In the genomic region with DNA sequence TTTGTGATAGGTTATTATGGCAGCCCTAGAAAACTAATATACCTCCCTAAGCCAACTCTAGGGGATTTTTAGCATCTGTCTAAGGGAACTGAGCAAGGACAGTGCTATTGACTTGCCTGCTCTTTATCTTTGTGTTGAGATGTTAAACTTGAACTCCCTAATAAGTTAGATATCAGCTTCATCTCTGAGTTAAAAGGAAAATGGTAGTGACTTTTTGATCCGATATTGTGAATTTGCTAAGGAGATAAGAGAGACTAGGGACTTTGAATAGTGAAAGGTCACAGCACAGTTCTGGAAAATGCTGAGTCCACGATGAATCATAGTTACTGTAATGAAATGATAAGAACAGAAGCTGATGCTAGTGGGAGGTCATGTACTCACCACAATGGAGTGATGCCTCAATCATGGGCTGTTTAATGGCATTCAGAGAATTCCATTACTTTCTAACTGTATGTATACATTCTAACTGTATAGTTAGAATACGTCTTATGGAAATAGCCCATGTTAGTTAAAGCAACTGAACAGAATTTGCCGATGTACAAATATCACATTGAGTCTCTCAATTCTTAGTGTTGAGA, we compare ENCODE assay signal across 1 cellular context.
A peak's percentile ranks its signal among the peaks of the same experiment; 100 is the strongest.
TF ChIP-seq lines count a peak whose summit lies in the region.

No MANE protein-coding gene starts in this region.

TF ChIP-seq in K562, 482 proteins besides CTCF, POLR2A, EP300 and RAD21 (continued from another document and continues in another):
- TF ChIP-seq, protein P1, sequence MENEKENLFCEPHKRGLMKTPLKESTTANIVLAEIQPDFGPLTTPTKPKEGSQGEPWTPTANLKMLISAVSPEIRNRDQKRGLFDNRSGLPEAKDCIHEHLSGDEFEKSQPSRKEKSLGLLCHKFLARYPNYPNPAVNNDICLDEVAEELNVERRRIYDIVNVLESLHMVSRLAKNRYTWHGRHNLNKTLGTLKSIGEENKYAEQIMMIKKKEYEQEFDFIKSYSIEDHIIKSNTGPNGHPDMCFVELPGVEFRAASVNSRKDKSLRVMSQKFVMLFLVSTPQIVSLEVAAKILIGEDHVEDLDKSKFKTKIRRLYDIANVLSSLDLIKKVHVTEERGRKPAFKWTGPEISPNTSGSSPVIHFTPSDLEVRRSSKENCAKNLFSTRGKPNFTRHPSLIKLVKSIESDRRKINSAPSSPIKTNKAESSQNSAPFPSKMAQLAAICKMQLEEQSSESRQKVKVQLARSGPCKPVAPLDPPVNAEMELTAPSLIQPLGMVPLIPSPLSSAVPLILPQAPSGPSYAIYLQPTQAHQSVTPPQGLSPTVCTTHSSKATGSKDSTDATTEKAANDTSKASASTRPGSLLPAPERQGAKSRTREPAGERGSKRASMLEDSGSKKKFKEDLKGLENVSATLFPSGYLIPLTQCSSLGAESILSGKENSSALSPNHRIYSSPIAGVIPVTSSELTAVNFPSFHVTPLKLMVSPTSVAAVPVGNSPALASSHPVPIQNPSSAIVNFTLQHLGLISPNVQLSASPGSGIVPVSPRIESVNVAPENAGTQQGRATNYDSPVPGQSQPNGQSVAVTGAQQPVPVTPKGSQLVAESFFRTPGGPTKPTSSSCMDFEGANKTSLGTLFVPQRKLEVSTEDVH (IDR thresholded peaks at IDR 0.05; ENCODE audit: low read depth, partially characterized antibody): no peak
- peak; percentile 95 for TF ChIP-seq MAFG (tag; conservative IDR thresholded peaks at IDR 0.05)
- no peak for TF ChIP-seq CHD4 (IDR thresholded peaks at IDR 0.05; ENCODE audit: insufficient read depth, insufficient replicate concordance, low read depth, low read length, poor library complexity, severe bottlenecking)
- TF ChIP-seq MEIS2 (IDR thresholded peaks at IDR 0.05; ENCODE audit: partially characterized antibody): peak; percentile 89
- TF ChIP-seq HIVEP1 (CRISPR knock-in tag; IDR thresholded peaks at IDR 0.05): no peak
- peak; percentile 100 for TF ChIP-seq ARID1B (IDR thresholded peaks at IDR 0.05)
- TF ChIP-seq GATAD2A (IDR thresholded peaks at IDR 0.05): peak; percentile 94
- TF ChIP-seq, protein P2, sequence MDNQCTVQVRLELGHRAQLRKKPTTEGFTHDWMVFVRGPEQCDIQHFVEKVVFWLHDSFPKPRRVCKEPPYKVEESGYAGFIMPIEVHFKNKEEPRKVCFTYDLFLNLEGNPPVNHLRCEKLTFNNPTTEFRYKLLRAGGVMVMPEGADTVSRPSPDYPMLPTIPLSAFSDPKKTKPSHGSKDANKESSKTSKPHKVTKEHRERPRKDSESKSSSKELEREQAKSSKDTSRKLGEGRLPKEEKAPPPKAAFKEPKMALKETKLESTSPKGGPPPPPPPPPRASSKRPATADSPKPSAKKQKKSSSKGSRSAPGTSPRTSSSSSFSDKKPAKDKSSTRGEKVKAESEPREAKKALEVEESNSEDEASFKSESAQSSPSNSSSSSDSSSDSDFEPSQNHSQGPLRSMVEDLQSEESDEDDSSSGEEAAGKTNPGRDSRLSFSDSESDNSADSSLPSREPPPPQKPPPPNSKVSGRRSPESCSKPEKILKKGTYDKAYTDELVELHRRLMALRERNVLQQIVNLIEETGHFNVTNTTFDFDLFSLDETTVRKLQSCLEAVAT (IDR thresholded peaks at IDR 0.05): peak in 1 of 2 experiments; percentile 54; a peak in 1 of 4 replicates
- peak; percentile 21 for TF ChIP-seq TAF1 (IDR thresholded peaks at IDR 0.05; ENCODE audit: control insufficient read depth, extremely low read depth, insufficient read depth, low read length, severe bottlenecking)
- peak; percentile 97 for TF ChIP-seq NFATC3 (IDR thresholded peaks at IDR 0.05)
- TF ChIP-seq ZNF146 (CRISPR knock-in tag; IDR thresholded peaks at IDR 0.05; ENCODE audit: unreplicated experiment): no peak
- TF ChIP-seq NBN (IDR thresholded peaks at IDR 0.05; ENCODE audit: low read depth): peak; percentile 96
- no peak for TF ChIP-seq GABPB1 (CRISPR knock-in tag; IDR thresholded peaks at IDR 0.05)
- peak; percentile 87 for TF ChIP-seq MBD2 (IDR thresholded peaks at IDR 0.05; ENCODE audit: borderline replicate concordance, low read depth)
- no peak for TF ChIP-seq ZNF12 (CRISPR knock-in tag; IDR thresholded peaks at IDR 0.05)
- TF ChIP-seq ZNF253 (CRISPR knock-in tag; conservative IDR thresholded peaks at IDR 0.05): no peak
- peak; percentile 94 for TF ChIP-seq ZNF197 (CRISPR knock-in tag; IDR thresholded peaks at IDR 0.05; ENCODE audit: low read depth)
- TF ChIP-seq SRSF3 (IDR thresholded peaks at IDR 0.05; ENCODE audit: insufficient read depth, low read length): no peak
- no peak for TF ChIP-seq TFAM (CRISPR knock-in tag; conservative IDR thresholded peaks at IDR 0.05)
- TF ChIP-seq HMGN3 (IDR thresholded peaks at IDR 0.05; ENCODE audit: borderline replicate concordance, extremely low read depth, insufficient read length, low read depth, low read length): peak; percentile 91
- peak; percentile 92 for TF ChIP-seq MAFF (IDR thresholded peaks at IDR 0.05; ENCODE audit: low read length)
- TF ChIP-seq ZNF316 (IDR thresholded peaks at IDR 0.05): peak; percentile 98
- peak; percentile 100 for TF ChIP-seq SMARCE1 (IDR thresholded peaks at IDR 0.05)
- peak; percentile 98 for TF ChIP-seq LEF1 (IDR thresholded peaks at IDR 0.05)
- TF ChIP-seq KHSRP (IDR thresholded peaks at IDR 0.05): peak; percentile 86
- TF ChIP-seq, protein P3, sequence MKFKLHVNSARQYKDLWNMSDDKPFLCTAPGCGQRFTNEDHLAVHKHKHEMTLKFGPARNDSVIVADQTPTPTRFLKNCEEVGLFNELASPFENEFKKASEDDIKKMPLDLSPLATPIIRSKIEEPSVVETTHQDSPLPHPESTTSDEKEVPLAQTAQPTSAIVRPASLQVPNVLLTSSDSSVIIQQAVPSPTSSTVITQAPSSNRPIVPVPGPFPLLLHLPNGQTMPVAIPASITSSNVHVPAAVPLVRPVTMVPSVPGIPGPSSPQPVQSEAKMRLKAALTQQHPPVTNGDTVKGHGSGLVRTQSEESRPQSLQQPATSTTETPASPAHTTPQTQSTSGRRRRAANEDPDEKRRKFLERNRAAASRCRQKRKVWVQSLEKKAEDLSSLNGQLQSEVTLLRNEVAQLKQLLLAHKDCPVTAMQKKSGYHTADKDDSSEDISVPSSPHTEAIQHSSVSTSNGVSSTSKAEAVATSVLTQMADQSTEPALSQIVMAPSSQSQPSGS (CRISPR knock-in tag; IDR thresholded peaks at IDR 0.05): no peak
- peak; percentile 95 for TF ChIP-seq TCF3 (CRISPR knock-in tag; IDR thresholded peaks at IDR 0.05)
- no peak for TF ChIP-seq COPS2 (conservative IDR thresholded peaks at IDR 0.05)
- TF ChIP-seq, protein P4, sequence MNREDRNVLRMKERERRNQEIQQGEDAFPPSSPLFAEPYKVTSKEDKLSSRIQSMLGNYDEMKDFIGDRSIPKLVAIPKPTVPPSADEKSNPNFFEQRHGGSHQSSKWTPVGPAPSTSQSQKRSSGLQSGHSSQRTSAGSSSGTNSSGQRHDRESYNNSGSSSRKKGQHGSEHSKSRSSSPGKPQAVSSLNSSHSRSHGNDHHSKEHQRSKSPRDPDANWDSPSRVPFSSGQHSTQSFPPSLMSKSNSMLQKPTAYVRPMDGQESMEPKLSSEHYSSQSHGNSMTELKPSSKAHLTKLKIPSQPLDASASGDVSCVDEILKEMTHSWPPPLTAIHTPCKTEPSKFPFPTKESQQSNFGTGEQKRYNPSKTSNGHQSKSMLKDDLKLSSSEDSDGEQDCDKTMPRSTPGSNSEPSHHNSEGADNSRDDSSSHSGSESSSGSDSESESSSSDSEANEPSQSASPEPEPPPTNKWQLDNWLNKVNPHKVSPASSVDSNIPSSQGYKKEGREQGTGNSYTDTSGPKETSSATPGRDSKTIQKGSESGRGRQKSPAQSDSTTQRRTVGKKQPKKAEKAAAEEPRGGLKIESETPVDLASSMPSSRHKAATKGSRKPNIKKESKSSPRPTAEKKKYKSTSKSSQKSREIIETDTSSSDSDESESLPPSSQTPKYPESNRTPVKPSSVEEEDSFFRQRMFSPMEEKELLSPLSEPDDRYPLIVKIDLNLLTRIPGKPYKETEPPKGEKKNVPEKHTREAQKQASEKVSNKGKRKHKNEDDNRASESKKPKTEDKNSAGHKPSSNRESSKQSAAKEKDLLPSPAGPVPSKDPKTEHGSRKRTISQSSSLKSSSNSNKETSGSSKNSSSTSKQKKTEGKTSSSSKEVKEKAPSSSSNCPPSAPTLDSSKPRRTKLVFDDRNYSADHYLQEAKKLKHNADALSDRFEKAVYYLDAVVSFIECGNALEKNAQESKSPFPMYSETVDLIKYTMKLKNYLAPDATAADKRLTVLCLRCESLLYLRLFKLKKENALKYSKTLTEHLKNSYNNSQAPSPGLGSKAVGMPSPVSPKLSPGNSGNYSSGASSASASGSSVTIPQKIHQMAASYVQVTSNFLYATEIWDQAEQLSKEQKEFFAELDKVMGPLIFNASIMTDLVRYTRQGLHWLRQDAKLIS (CRISPR knock-in tag; IDR thresholded peaks at IDR 0.05): no peak
- no peak for TF ChIP-seq ETS2 (tag; IDR thresholded peaks at IDR 0.05; ENCODE audit: borderline replicate concordance, poor library complexity, severe bottlenecking)
- 0 out of 2 replicates have a peak, but pooled peaks have one; percentile 29 for TF ChIP-seq MYC (IDR thresholded peaks at IDR 0.05; ENCODE audit: low read depth, low read length)
- no peak for TF ChIP-seq MYC (CRISPR knock-in tag; IDR thresholded peaks at IDR 0.05; ENCODE audit: borderline replicate concordance, low read depth)
- TF ChIP-seq, protein P5, sequence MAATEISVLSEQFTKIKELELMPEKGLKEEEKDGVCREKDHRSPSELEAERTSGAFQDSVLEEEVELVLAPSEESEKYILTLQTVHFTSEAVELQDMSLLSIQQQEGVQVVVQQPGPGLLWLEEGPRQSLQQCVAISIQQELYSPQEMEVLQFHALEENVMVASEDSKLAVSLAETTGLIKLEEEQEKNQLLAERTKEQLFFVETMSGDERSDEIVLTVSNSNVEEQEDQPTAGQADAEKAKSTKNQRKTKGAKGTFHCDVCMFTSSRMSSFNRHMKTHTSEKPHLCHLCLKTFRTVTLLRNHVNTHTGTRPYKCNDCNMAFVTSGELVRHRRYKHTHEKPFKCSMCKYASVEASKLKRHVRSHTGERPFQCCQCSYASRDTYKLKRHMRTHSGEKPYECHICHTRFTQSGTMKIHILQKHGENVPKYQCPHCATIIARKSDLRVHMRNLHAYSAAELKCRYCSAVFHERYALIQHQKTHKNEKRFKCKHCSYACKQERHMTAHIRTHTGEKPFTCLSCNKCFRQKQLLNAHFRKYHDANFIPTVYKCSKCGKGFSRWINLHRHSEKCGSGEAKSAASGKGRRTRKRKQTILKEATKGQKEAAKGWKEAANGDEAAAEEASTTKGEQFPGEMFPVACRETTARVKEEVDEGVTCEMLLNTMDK (IDR thresholded peaks at IDR 0.05; ENCODE audit: borderline replicate concordance, insufficient read depth, low read depth, low read length, poor library complexity, severe bottlenecking): no peak
- TF ChIP-seq PYGO2 (tag; IDR thresholded peaks at IDR 0.05): 0 out of 2 replicates have a peak, but pooled peaks have one; percentile 27
- TF ChIP-seq, protein P6, sequence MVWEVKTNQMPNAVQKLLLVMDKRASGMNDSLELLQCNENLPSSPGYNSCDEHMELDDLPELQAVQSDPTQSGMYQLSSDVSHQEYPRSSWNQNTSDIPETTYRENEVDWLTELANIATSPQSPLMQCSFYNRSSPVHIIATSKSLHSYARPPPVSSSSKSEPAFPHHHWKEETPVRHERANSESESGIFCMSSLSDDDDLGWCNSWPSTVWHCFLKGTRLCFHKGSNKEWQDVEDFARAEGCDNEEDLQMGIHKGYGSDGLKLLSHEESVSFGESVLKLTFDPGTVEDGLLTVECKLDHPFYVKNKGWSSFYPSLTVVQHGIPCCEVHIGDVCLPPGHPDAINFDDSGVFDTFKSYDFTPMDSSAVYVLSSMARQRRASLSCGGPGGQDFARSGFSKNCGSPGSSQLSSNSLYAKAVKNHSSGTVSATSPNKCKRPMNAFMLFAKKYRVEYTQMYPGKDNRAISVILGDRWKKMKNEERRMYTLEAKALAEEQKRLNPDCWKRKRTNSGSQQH (CRISPR knock-in tag; IDR thresholded peaks at IDR 0.05): no peak
- TF ChIP-seq, protein P7, sequence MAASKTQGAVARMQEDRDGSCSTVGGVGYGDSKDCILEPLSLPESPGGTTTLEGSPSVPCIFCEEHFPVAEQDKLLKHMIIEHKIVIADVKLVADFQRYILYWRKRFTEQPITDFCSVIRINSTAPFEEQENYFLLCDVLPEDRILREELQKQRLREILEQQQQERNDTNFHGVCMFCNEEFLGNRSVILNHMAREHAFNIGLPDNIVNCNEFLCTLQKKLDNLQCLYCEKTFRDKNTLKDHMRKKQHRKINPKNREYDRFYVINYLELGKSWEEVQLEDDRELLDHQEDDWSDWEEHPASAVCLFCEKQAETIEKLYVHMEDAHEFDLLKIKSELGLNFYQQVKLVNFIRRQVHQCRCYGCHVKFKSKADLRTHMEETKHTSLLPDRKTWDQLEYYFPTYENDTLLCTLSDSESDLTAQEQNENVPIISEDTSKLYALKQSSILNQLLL (CRISPR knock-in tag; IDR thresholded peaks at IDR 0.05; ENCODE audit: borderline replicate concordance): no peak
- TF ChIP-seq, protein P8, sequence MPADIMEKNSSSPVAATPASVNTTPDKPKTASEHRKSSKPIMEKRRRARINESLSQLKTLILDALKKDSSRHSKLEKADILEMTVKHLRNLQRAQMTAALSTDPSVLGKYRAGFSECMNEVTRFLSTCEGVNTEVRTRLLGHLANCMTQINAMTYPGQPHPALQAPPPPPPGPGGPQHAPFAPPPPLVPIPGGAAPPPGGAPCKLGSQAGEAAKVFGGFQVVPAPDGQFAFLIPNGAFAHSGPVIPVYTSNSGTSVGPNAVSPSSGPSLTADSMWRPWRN (IDR thresholded peaks at IDR 0.05; ENCODE audit: low read depth): peak; percentile 90
- TF ChIP-seq RNF2 (IDR thresholded peaks at IDR 0.05): peak; percentile 95
- no peak for TF ChIP-seq PCBP2 (IDR thresholded peaks at IDR 0.05; ENCODE audit: low read depth, low read length, poor library complexity, severe bottlenecking)
- TF ChIP-seq GABPA (tag; conservative IDR thresholded peaks at IDR 0.05; ENCODE audit: low read depth): peak; percentile 31
- no peak for TF ChIP-seq ZNF77 (CRISPR knock-in tag; IDR thresholded peaks at IDR 0.05)
- peak; percentile 77 for TF ChIP-seq SMARCB1 (IDR thresholded peaks at IDR 0.05; ENCODE audit: insufficient read length, low read depth)
- peak; percentile 82 for TF ChIP-seq CREM (IDR thresholded peaks at IDR 0.05; ENCODE audit: low read depth)
- TF ChIP-seq, protein P9, sequence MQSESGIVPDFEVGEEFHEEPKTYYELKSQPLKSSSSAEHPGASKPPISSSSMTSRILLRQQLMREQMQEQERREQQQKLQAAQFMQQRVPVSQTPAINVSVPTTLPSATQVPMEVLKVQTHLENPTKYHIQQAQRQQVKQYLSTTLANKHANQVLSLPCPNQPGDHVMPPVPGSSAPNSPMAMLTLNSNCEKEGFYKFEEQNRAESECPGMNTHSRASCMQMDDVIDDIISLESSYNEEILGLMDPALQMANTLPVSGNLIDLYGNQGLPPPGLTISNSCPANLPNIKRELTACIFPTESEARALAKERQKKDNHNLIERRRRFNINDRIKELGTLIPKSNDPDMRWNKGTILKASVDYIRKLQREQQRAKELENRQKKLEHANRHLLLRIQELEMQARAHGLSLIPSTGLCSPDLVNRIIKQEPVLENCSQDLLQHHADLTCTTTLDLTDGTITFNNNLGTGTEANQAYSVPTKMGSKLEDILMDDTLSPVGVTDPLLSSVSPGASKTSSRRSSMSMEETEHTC (IDR thresholded peaks at IDR 0.05): peak; percentile 56; the same call in 1 of the 2 replicates
- TF ChIP-seq DNMT1 (IDR thresholded peaks at IDR 0.05): no peak
